ENCODE assay signal across 8 cellular contexts in the genomic region with DNA sequence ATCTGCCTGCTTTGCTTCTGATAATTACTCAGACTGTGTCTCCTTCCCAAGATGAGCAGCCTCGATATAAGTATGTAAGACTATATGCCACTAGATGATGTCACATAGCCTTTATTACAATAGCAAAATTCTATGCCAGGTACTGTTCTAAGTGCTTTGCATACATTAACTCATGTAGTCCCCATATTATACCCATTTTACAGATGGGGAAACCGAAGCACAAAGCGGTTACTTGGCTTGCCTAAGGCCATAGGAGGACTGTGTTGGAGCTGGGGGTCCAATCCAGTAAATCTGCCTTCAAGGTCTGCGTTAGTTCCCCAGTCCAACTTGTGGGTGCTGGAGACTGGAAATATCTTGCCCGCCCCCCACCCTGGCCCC. TPM values are rescaled to one million over a fixed set of nuclear protein-coding genes. Genes with fewer than 3 reads are reported as not detected.
DNase-seq lines count a peak whose midpoint lies in the region; ATAC-seq and TF ChIP-seq lines count a peak whose summit lies in the region.

No MANE protein-coding gene starts in this region.

- DNase-seq in heart right ventricle (no peak), cardiac septum (ENCODE audit: low spot score) (no peak), breast epithelium (ENCODE audit: low spot score in 2 of 2) (no peak), memory B cell (ENCODE audit: low spot score in 2 of 2) (no peak), upper lobe of right lung (no peak), NCI-H82 treated with DMSO at 0.1 percent for 48 hours (lab: John Stamatoyannopoulos, UW; ENCODE audit: unreplicated experiment) (no peak)

- intact Hi-C loops in heart right ventricle (cut with DNase I): no loop called here
- intact Hi-C loops in cardiac septum (cut with DNase I): no loop called here
- intact Hi-C loops in breast epithelium (cut with DNase I; ENCODE audit: low total_unique reads): no loop called here
- intact Hi-C loops in upper lobe of right lung (cut with DNase I): no loop called here

- H3K27ac ChIP-seq in heart right ventricle (peak overlapping the region; percentile 50 to 78 (median 72)), breast epithelium (peak overlapping the region; percentile 90 to 92), upper lobe of right lung (peak overlapping the region; percentile 65)

- H3K4me1 ChIP-seq in heart right ventricle: peaks cover 0 to 13% (median 7%) of the 10 kb centered on the region in 9 donors
- H3K4me1 ChIP-seq in breast epithelium: no peaks in the 10 kb centered on the region
- H3K4me1 ChIP-seq in upper lobe of right lung: no peaks in the 10 kb centered on the region

- peak overlapping the region; percentile 20 for H3K27ac Mint-ChIP-seq in memory B cell

- TF ChIP-seq CTCF in heart right ventricle (IDR thresholded peaks at IDR 0.05): no peak
- no peak for TF ChIP-seq CTCF in breast epithelium (IDR thresholded peaks at IDR 0.05)
- no peak for TF ChIP-seq CTCF in upper lobe of right lung (IDR thresholded peaks at IDR 0.05)

- peaks cover 6% of the 10 kb centered on the region for H3K4me1 Mint-ChIP-seq in memory B cell

- TF ChIP-seq POLR2A in breast epithelium (IDR thresholded peaks at IDR 0.05): no peak

- H3K27me3 ChIP-seq in heart right ventricle (peaks cover 0 to 56% (median 0%) of the 10 kb centered on the region in 7 donors), breast epithelium (peaks cover 0 to 30% of the 10 kb centered on the region in 2 donors), upper lobe of right lung (no peaks in the 10 kb centered on the region)

- WGBS in heart right ventricle, 2 donors: 60% methylated on average over 5 of the region's 5 CpGs

- no peak for ATAC-seq in heart right ventricle
- no peak for ATAC-seq in memory B cell (ENCODE audit: low read depth)
- no peak for ATAC-seq in upper lobe of right lung
- ATAC-seq in GM19463 (IDR thresholded peaks at IDR 0.05; ENCODE audit: unreplicated experiment): no peak
- no peak for ATAC-seq in HG03460 (IDR thresholded peaks at IDR 0.05; ENCODE audit: unreplicated experiment)

- H3K36me3 ChIP-seq in heart right ventricle (no peaks in the 10 kb centered on the region), breast epithelium (no peaks in the 10 kb centered on the region), upper lobe of right lung (no peaks in the 10 kb centered on the region)

- H3K9me3 ChIP-seq in heart right ventricle (no peaks in the 10 kb centered on the region), breast epithelium (no peaks in the 10 kb centered on the region), upper lobe of right lung (no peaks in the 10 kb centered on the region)

- H3K9me3 Mint-ChIP-seq in memory B cell: no peaks in the 10 kb centered on the region

- peaks cover 4% of the 10 kb centered on the region for H3K27me3 Mint-ChIP-seq in memory B cell

- H3K4me3 ChIP-seq in heart right ventricle (peak overlapping the region in 9 of 10 donors; percentile 10 to 78 (median 48)), breast epithelium (peak overlapping the region; percentile 29 to 73 (median 56)), upper lobe of right lung (peak overlapping the region; percentile 44)

- H3K4me3 Mint-ChIP-seq in memory B cell: peak overlapping the region; percentile 92

- H3K36me3 Mint-ChIP-seq in memory B cell: peaks cover 2% of the 10 kb centered on the region

RNA-seq across cellular contexts. Expression of a gene that starts 0.8 kb away (rescaled TPM):
- 1 to 10 TPM; 4.9 to 9.5 (median 5.7) TPM for total RNA-seq in heart right ventricle
- 10 to 100 TPM in 1 of 2 donors, 1 to 10 TPM in 1; 6.5 to 35.8 TPM for polyA plus RNA-seq in heart right ventricle
- 8.2 TPM for total RNA-seq in cardiac septum
- total RNA-seq in breast epithelium: 10 to 100 TPM; 14.4 to 20.0 (median 16.0) TPM
- total RNA-seq in upper lobe of right lung: 12.3 TPM
